In the genomic region with DNA sequence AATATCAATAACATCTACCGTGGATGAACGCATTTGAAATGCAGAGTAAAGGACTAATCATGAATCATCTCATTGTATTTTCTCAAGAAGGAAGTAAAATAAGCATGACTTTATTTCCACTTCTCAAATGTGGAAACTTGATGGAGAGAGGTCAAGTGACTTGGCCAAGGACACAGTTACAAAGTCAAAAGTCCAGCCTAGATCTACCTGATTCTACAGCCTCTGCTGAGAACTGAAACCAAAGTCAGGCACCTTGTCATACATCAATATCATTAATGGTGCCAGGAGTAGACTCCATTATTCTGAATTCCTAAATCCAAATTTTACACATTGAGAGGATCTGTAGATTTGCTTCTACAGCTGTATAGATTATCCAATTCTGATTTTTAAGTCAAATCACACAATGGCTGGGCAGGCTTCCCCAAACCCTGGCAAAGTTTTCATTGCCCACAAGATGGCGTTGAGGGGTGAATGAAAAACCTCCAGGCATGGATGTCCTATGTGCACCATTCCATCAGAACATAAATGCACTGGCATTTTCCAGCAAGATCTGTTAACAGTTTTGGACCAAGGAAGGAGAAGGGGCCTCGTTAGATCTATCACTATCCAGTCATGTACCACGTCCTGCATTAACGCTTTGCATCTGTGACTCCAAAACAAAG, we compare ENCODE assay signal across 7 cellular contexts.
DNase-seq lines count a peak whose midpoint lies in the region; ATAC-seq and TF ChIP-seq lines count a peak whose summit lies in the region.

No MANE protein-coding gene starts in this region.

- DNase-seq in H4 (ENCODE audit: low spot score) = peak; percentile 16
- peak in 1 of 2 experiments; percentile 4 for DNase-seq in PC-9
- DNase-seq in fibroblast of pulmonary artery (ENCODE audit: low read depth) = peak; percentile 59
- DNase-seq in sciatic nerve (ENCODE audit: low spot score) = no peak
- no peak for DNase-seq in SHP77 treated with DMSO at 0.1 percent for 48 hours (lab: John Stamatoyannopoulos, UW)
- DNase-seq in stimulated activated CD4-positive, alpha-beta T cell treated with anti-CD3 and anti-CD28 coated beads, Interleukin-4, amount 100 ng/mL, for 24 hours = no peak
- DNase-seq in activated CD4-positive, CD25-positive, alpha-beta regulatory T cell treated with anti-CD3 and anti-CD28 coated beads, Interleukin-2, amount 50 U/mL, for 72 hours = no peak

- H3K4me1 ChIP-seq in PC-9 (replicated peaks; ENCODE audit: insufficient read depth) = no peaks in the 10 kb centered on the region

- no peak overlapping the region for H2AFZ ChIP-seq in PC-9

- TF ChIP-seq CTCF in PC-9 (conservative IDR thresholded peaks at IDR 0.05) (peak; percentile 63), fibroblast of pulmonary artery (IDR thresholded peaks at IDR 0.05; ENCODE audit: low read length, missing control alignments) (peak; percentile 65)

- CTCF ChIA-PET in PC-9 (lab: Charles Lee) = no interaction called here

- POLR2A ChIA-PET in PC-9 (lab: Charles Lee; ENCODE audit: unreplicated experiment) = no interaction called here

- no peaks in the 10 kb centered on the region for H3K36me3 ChIP-seq in PC-9 (ENCODE audit: low read depth)

- no peaks in the 10 kb centered on the region for H3F3A ChIP-seq in PC-9 (ENCODE audit: insufficient read depth, low read depth)

- H3K27ac ChIP-seq in PC-9 = no peak overlapping the region

- no peaks in the 10 kb centered on the region for H3K9me2 ChIP-seq in PC-9 (ENCODE audit: insufficient read depth)

- H3K9me3 ChIP-seq in PC-9 (ENCODE audit: insufficient read depth, low read depth) = no peaks in the 10 kb centered on the region

- no peaks in the 10 kb centered on the region for H3K79me2 ChIP-seq in PC-9 (ENCODE audit: low read depth)

- intact Hi-C loops in PC-9 (cut with micrococcal nuclease; ENCODE audit: unreplicated experiment) = loop anchor here (2.0 kb wide), 1 partner anchor 697 kb away; no protein-coding TSS in a partner anchor
- intact Hi-C loops in sciatic nerve (cut with DNase I) = no loop called here

- peaks cover 13% of the 10 kb centered on the region; the same call in 1 of the 2 replicates for H3K27me3 ChIP-seq in PC-9 (ENCODE audit: insufficient read depth, low read depth)

- BruUV-seq in PC-9 (replicated peaks; lab: Mats Ljungman, UMichigan) = no TSS peak

- H3K4me2 ChIP-seq in PC-9 = no peak overlapping the region

- no peaks in the 10 kb centered on the region for H4K20me1 ChIP-seq in PC-9 (ENCODE audit: insufficient read depth)

- ATAC-seq in sciatic nerve = peak; percentile 43

- H3K4me3 ChIP-seq in PC-9 (no peak overlapping the region), fibroblast of pulmonary artery (replicated peaks; ENCODE audit: low read depth, low read length) (no peak overlapping the region)

Comparison
In these comparisons a context has a peak if more than half of its experiments do, and no peak if none do; other contexts are left out.
1. DNase-seq: peak in H4 (single experiment) and fibroblast of pulmonary artery (single experiment); none in sciatic nerve (single experiment), SHP77 treated with DMSO at 0.1 percent for 48 hours (single experiment), stimulated activated CD4-positive, alpha-beta T cell treated with anti-CD3 and anti-CD28 coated beads, Interleukin-4, amount 100 ng/mL, for 24 hours (single experiment) and activated CD4-positive, CD25-positive, alpha-beta regulatory T cell treated with anti-CD3 and anti-CD28 coated beads, Interleukin-2, amount 50 U/mL, for 72 hours (single experiment).